1 cellular context compared by ENCODE assay signal in the genomic region with DNA sequence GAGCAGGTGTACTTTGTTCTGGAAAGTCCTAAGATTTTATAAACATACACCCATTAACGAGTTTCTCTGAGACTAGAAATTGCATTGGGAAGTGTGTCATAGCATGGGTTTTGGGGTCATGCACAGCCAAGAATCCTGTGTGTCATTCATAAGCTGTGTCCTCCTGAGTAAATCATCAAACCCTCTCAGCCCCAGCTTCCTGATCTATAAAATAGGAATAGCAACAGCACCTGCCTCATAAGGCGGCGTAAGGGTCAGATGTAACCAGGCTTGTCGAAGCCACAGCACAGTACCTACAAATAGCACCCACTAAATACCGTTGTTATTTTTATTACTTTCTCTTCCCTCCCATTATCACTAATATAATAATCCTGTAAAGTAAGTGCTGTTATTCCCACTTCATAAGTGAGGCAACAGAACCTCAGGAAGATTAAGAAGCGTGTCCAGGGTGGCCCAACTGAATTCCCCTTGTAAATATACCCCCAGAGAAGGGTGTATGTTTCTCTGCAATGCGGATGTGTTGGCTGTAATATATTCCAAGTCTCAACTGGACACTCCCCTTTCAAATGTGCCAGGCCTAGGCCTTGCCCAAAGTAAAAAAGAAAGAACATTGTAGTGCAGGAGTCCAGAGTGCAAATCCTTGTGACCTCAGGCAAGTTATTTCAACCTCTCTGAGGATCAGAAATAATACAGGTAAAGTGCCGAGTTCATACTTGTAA.
TF ChIP-seq lines count a peak whose summit lies in the region.

No MANE protein-coding gene starts in this region.

TF ChIP-seq in SK-N-SH, 30 proteins besides CTCF, POLR2A, EP300 and RAD21 (continued from another document):
- TF ChIP-seq MAX (IDR thresholded peaks at IDR 0.05; ENCODE audit: low read depth) (no peak), NFIC (IDR thresholded peaks at IDR 0.05; ENCODE audit: borderline replicate concordance) (no peak), FOXJ3 (CRISPR knock-in tag; IDR thresholded peaks at IDR 0.05) (no peak), TEAD4 (IDR thresholded peaks at IDR 0.05; ENCODE audit: borderline replicate concordance, insufficient read depth) (no peak), GABPA (IDR thresholded peaks at IDR 0.05; ENCODE audit: low read depth) (no peak), FOSL2 (IDR thresholded peaks at IDR 0.05; ENCODE audit: borderline replicate concordance, low read depth) (no peak), MXI1 (IDR thresholded peaks at IDR 0.05; ENCODE audit: low read depth, low read length) (no peak), ELF1 (IDR thresholded peaks at IDR 0.05) (no peak)
- TF ChIP-seq, protein P1, sequence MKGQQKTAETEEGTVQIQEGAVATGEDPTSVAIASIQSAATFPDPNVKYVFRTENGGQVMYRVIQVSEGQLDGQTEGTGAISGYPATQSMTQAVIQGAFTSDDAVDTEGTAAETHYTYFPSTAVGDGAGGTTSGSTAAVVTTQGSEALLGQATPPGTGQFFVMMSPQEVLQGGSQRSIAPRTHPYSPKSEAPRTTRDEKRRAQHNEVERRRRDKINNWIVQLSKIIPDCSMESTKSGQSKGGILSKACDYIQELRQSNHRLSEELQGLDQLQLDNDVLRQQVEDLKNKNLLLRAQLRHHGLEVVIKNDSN (IDR thresholded peaks at IDR 0.05; ENCODE audit: borderline replicate concordance, low read depth): no peak
